1 cellular context compared by ENCODE assay signal in the genomic region with DNA sequence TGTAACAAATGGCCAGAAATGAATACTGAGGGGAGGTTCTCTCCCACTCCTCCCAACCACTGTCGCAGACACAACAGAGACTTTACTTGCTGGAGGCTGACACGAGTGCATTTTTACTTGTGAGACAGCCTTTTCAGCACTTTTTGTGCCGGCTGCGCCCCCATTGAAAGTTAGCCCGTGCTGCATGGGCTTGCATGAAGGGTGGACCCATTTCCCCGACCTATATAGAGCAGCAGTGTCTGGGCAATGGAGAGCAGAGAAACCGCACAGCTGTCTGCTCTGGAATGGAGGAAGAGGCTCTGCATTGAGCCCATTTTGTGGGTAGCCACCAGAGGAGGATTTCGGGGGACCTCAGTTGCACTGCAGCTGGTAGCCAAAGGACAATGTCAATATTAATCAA.
TF ChIP-seq lines count a peak whose summit lies in the region.

No MANE protein-coding gene starts in this region.

TF ChIP-seq in GM12878, 131 proteins besides CTCF, POLR2A, EP300 and RAD21 (continued from another document):
- TF ChIP-seq, protein P1, sequence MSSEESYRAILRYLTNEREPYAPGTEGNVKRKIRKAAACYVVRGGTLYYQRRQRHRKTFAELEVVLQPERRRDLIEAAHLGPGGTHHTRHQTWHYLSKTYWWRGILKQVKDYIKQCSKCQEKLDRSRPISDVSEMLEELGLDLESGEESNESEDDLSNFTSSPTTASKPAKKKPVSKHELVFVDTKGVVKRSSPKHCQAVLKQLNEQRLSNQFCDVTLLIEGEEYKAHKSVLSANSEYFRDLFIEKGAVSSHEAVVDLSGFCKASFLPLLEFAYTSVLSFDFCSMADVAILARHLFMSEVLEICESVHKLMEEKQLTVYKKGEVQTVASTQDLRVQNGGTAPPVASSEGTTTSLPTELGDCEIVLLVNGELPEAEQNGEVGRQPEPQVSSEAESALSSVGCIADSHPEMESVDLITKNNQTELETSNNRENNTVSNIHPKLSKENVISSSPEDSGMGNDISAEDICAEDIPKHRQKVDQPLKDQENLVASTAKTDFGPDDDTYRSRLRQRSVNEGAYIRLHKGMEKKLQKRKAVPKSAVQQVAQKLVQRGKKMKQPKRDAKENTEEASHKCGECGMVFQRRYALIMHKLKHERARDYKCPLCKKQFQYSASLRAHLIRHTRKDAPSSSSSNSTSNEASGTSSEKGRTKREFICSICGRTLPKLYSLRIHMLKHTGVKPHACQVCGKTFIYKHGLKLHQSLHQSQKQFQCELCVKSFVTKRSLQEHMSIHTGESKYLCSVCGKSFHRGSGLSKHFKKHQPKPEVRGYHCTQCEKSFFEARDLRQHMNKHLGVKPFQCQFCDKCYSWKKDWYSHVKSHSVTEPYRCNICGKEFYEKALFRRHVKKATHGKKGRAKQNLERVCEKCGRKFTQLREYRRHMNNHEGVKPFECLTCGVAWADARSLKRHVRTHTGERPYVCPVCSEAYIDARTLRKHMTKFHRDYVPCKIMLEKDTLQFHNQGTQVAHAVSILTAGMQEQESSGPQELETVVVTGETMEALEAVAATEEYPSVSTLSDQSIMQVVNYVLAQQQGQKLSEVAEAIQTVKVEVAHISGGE (CRISPR knock-in tag; IDR thresholded peaks at IDR 0.05), result no peak
- no peak for TF ChIP-seq HDGF (IDR thresholded peaks at IDR 0.05)
- no peak for TF ChIP-seq ESRRA (IDR thresholded peaks at IDR 0.05; ENCODE audit: low read length)
